ENCODE assay signal across 9 cellular contexts in the genomic region with DNA sequence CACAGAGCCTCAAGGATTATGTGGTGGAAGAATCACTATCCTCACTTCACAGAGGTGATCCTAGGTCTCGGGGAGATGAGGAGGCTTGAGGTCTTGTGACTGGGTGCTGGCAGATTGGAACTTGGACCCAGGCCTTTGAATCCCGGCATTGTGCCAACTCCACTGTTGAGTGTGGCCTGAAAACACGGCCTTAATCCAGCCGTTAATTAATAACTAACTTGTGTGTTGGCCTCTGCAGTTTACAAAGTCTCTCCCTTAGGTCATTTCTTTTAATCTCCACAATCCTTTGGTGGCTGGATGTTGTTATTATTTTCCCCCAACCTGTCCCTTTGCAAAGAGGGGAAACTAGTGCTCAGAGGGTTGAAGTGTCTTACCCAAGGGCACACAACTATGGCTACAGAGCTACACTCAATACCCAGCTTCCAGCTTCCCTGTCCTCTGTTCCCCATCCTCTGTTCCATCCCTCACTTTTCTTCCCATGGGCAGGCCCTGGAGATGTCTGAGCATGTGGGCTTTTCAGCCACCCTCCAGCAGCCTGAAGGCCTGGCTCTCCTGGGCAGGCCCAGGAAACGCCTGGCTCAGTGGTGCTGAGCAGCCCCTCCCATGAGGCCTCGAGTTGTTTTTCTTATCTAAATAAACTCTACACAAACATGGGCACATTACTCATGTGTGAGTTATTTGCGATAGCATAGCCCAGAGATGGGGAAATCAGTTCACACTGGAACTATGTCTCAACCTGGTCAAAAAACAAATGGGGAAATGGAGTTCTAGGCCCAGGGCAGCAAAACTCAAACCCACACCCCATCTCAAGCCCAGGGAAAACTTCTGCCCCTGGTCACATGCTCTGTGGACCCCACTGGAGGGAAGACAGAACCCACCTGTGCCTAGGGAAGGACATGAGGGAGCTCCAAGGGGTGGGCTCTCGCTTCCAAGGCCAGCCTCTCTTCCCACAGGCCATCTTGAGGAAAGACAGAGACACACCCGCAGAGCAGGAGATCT. TPM values are rescaled to one million over a fixed set of nuclear protein-coding genes. Genes with fewer than 3 reads are reported as not detected.
A peak's percentile ranks its signal among the peaks of the same experiment; 100 is the strongest.
DNase-seq lines count a peak whose midpoint lies in the region; ATAC-seq and TF ChIP-seq lines count a peak whose summit lies in the region.
"Had no signal": no experiment of that assay in that cellular context is flagged by ENCODE, and none has a peak within 500 bp of the region (broad histone marks: within the 10 kb centered on the region; RNA-seq: fewer than 3 reads in every experiment).

No MANE protein-coding gene starts in this region.

- TF ChIP-seq POLR2A in spleen (IDR thresholded peaks at IDR 0.05) = no peak

- no peak for TF ChIP-seq CTCF in AG09309 (IDR thresholded peaks at IDR 0.05; ENCODE audit: control insufficient read depth, insufficient read depth, low read depth, low read length, missing control alignments)
- TF ChIP-seq CTCF in epithelial cell of proximal tubule (conservative IDR thresholded peaks at IDR 0.05; ENCODE audit: low read depth, low read length) = no peak
- no peak for TF ChIP-seq CTCF in spleen (IDR thresholded peaks at IDR 0.05 in 8 of 11, conservative IDR thresholded peaks at IDR 0.05 in 3 of 11)

- peak overlapping the region; percentile 42 to 98 (median 74) for H3K27ac Mint-ChIP-seq in naive B cell

- H3K9me3 ChIP-seq in spleen = no peaks in the 10 kb centered on the region

- H3K9me3 Mint-ChIP-seq in naive B cell = no peaks in the 10 kb centered on the region

- H3K4me3 Mint-ChIP-seq in naive B cell = peak overlapping the region in 6 of 8 donors; percentile 48 to 85 (median 64)

- ATAC-seq in naive B cell (ENCODE audit: low read depth in 2 of 2) (peak; percentile 62 to 63), GM19351 (IDR thresholded peaks at IDR 0.05; ENCODE audit: unreplicated experiment) (no peak), HG02623 (IDR thresholded peaks at IDR 0.05; ENCODE audit: unreplicated experiment) (no peak)

- H3K36me3 Mint-ChIP-seq in naive B cell = no peaks in the 10 kb centered on the region

- intact Hi-C loops in spleen (cut with DNase I; ENCODE audit: low total_unique reads) = no loop called here

- H3K27me3 ChIP-seq in spleen (replicated peaks in 1 of 7) = no peaks in the 10 kb centered on the region

- peak; percentile 67 for DNase-seq in AG09309 (ENCODE audit: low read depth)
- peak; percentile 40 to 55 for DNase-seq in NOMO-1 (lab: John Stamatoyannopoulos, UW; ENCODE audit: unreplicated experiment in 2 of 2)
- DNase-seq in epithelial cell of proximal tubule (ENCODE audit: low read depth) = peak; percentile 97
- DNase-seq in naive B cell = no peak
- no peak for DNase-seq in T-helper 1 cell
- DNase-seq in spleen = no peak
- DNase-seq: DND-41 had no signal

- H3K27ac ChIP-seq in spleen = peak overlapping the region in 4 of 8 donors; percentile 27 to 55 (median 44)

- peaks cover 40 to 49% (median 48%) of the 10 kb centered on the region in 3 donors for H3K4me1 Mint-ChIP-seq in naive B cell

- no peaks in the 10 kb centered on the region for H3K36me3 ChIP-seq in spleen

- 75 to 82% (median 79%) methylated on average over 9 of the region's 9 CpGs for WGBS in spleen, 5 donors

- H3K4me1 ChIP-seq in spleen = peaks cover 3 to 49% (median 31%) of the 10 kb centered on the region in 6 donors

- no peaks in the 10 kb centered on the region for H3K27me3 Mint-ChIP-seq in naive B cell

- H3K4me3 ChIP-seq in AG09309 (ENCODE audit: control insufficient read depth, low read depth, low read length) = no peak overlapping the region
- H3K4me3 ChIP-seq in epithelial cell of proximal tubule (ENCODE audit: low read depth, low read length) = peak overlapping the region; percentile 5
- H3K4me3 ChIP-seq in spleen = no peak overlapping the region

RNA-seq across cellular contexts. Expression of a gene that starts 16.8 kb away (rescaled TPM):
- total RNA-seq in epithelial cell of proximal tubule (58.2 and 97.4 TPM in 2 replicates), spleen (10 to 100 TPM; 27.3 to 78.4 (median 47.5) TPM)
- polyA plus RNA-seq in naive B cell (ENCODE audit: low read depth in 6 of 6) (10 to 100 TPM; 34.7 to 68.7 (median 38.0) TPM), spleen (1 to 10 TPM; 8.3 to 8.9 (median 8.6) TPM)

Comparison
In these comparisons a context has a peak if more than half of its experiments do, and no peak if none do; other contexts are left out.
1. DNase-seq: peak in AG09309 (single experiment), NOMO-1 (2 of 2) and epithelial cell of proximal tubule (single experiment); none in naive B cell (single experiment), T-helper 1 cell (0 of 5) and spleen (single experiment).
2. ATAC-seq: peak in naive B cell (2 of 2); none in GM19351 (single experiment) and HG02623 (single experiment).